ENCODE assay signal across 15 cellular contexts in genomic region chr5:98308960-98309359, GRCh38.
DNase-seq lines count a peak whose midpoint lies in the region; ATAC-seq, FAIRE-seq and TF ChIP-seq lines count a peak whose summit lies in the region.
"Had no signal": no experiment of that assay in that cellular context is flagged by ENCODE, and none has a peak within 500 bp of the region (broad histone marks: within the 10 kb centered on the region; RNA-seq: fewer than 3 reads in every experiment).

No MANE protein-coding gene starts in this region.

- H3K36me3 ChIP-seq in SK-N-SH (replicated peaks in 1 of 2; ENCODE audit: control insufficient read depth in 1 of 2, insufficient read depth in 2 of 2, low read length in 1 of 2) (no peaks in the 10 kb centered on the region), rectal smooth muscle tissue (ENCODE audit: control insufficient read depth, insufficient read depth, low read length) (no peaks in the 10 kb centered on the region), psoas muscle (ENCODE audit: insufficient read depth in 1 of 2, low read depth in 1 of 2) (no peaks in the 10 kb centered on the region)

- H3K9me3 ChIP-seq in SK-N-SH (no peaks in the 10 kb centered on the region), psoas muscle (no peaks in the 10 kb centered on the region)

- H3K4me3 ChIP-seq in SK-N-SH (ENCODE audit: low read depth in 2 of 2, low read length in 1 of 2) (peak overlapping the region; percentile 35 to 48; a peak in 3 of 4 replicates), fibroblast of mammary gland (ENCODE audit: control insufficient read depth, low read depth, low read length) (no peak overlapping the region), rectal smooth muscle tissue (ENCODE audit: low read length) (no peak overlapping the region), psoas muscle (no peak overlapping the region)

- peak in 1 of 2 experiments; percentile 78; a peak in 2 of 4 replicates for TF ChIP-seq EP300 in SK-N-SH (IDR thresholded peaks at IDR 0.05; ENCODE audit: borderline replicate concordance in 1 of 2, low read depth in 1 of 2, low read length in 1 of 2)

- CTCF ChIA-PET in SK-N-SH (lab: Yijun Ruan, JAX): no interaction called here

- H3K9ac ChIP-seq in SK-N-SH (peak overlapping the region; percentile 81), rectal smooth muscle tissue (ENCODE audit: low read length) (no peak overlapping the region)

- FAIRE-seq in HTR-8/SVneo (lab: Jason Lieb, UNC): no peak

- no peaks in the 10 kb centered on the region for H3K9me2 ChIP-seq in SK-N-SH

- no peak for ATAC-seq in HG02970 (IDR thresholded peaks at IDR 0.05; ENCODE audit: low FRiP score, unreplicated experiment)
- no peak for ATAC-seq in psoas muscle

- POLR2A ChIA-PET in SK-N-SH (lab: Yijun Ruan, JAX): no interaction called here

- intact Hi-C loops in psoas muscle (cut with DNase I): no loop called here

- 15% methylated on average over 4 of the region's 4 CpGs for WGBS in SK-N-SH (ENCODE audit: low lambda C conversion rate)
- 75 to 81% (median 80%) methylated on average over 4 of the region's 4 CpGs for WGBS in psoas muscle, 3 donors

- H3K27ac ChIP-seq in SK-N-SH (ENCODE audit: low read depth in 2 of 2, low read length in 1 of 2) (peak overlapping the region; percentile 86 to 100; a peak in 3 of 4 replicates), rectal smooth muscle tissue (ENCODE audit: low read depth, low read length) (peak overlapping the region; percentile 58), psoas muscle (no peak overlapping the region)
- H3K27ac ChIP-seq: C4-2B had no signal

- H3F3A ChIP-seq in SK-N-SH (replicated peaks; ENCODE audit: insufficient read depth): peaks cover 55% of the 10 kb centered on the region

- no peak for TF ChIP-seq RAD21 in SK-N-SH (IDR thresholded peaks at IDR 0.05; ENCODE audit: low read length)

- H3K4me2 ChIP-seq in SK-N-SH: peak overlapping the region; percentile 58

- DNase-seq in HCEC 1CT: peak; percentile 64
- DNase-seq in SK-N-SH: no peak
- DNase-seq in fibroblast of mammary gland (ENCODE audit: low read depth): peak; percentile 31
- DNase-seq in HTR-8/SVneo (ENCODE audit: insufficient read length, low spot score): no peak
- no peak for DNase-seq in psoas muscle
- DNase-seq in islet precursor cell: no peak
- DNase-seq: activated CD8-positive, alpha-beta memory T cell treated with anti-CD3 and anti-CD28 coated beads for 24 hours; activated naive CD4-positive, alpha-beta T cell treated with Interleukin-2 at 50 U/mL for 16 hours; NCI-H1092; NCI-H510A treated with DMSO at 0.1 percent for 48 hours; Right ventricle myocardium superior; stimulated activated naive CD4-positive, alpha-beta T cell treated with Interleukin-2 at 50 U/mL for 16 hours had no signal

- H2AFZ ChIP-seq in SK-N-SH (ENCODE audit: low read depth): no peak overlapping the region

- H3K27me3 ChIP-seq in SK-N-SH (ENCODE audit: insufficient read depth): no peaks in the 10 kb centered on the region
- H3K27me3 ChIP-seq in rectal smooth muscle tissue (ENCODE audit: control insufficient read depth, insufficient read depth, low read length): no peaks in the 10 kb centered on the region
- no peaks in the 10 kb centered on the region for H3K27me3 ChIP-seq in psoas muscle (ENCODE audit: insufficient read depth in 3 of 3, low read length in 2 of 3)

- H3K4me1 ChIP-seq in SK-N-SH (ENCODE audit: control insufficient read depth in 1 of 2, insufficient read depth in 2 of 2, low read depth in 1 of 2, low read length in 1 of 2) (peaks cover 0 to 34% of the 10 kb centered on the region in 2 experiments; a peak in 3 of 4 replicates), rectal smooth muscle tissue (ENCODE audit: control insufficient read depth, insufficient read depth, low read length) (no peaks in the 10 kb centered on the region), psoas muscle (no peaks in the 10 kb centered on the region)

- no peaks in the 10 kb centered on the region for H3K79me2 ChIP-seq in SK-N-SH (ENCODE audit: insufficient read depth)

- no peaks in the 10 kb centered on the region for H4K20me1 ChIP-seq in SK-N-SH (ENCODE audit: insufficient read depth)

- TF ChIP-seq CTCF in SK-N-SH (IDR thresholded peaks at IDR 0.05): no peak
- TF ChIP-seq CTCF in fibroblast of mammary gland (conservative IDR thresholded peaks at IDR 0.05; ENCODE audit: control insufficient read depth, insufficient read depth, low read depth, low read length): no peak
- TF ChIP-seq CTCF in psoas muscle (IDR thresholded peaks at IDR 0.05): no peak

TF ChIP-seq in SK-N-SH, 30 proteins besides CTCF, POLR2A, EP300 and RAD21 (continues in another document):
- no peak for TF ChIP-seq CHD2 (IDR thresholded peaks at IDR 0.05; ENCODE audit: low read length, partially characterized antibody)
- 0 out of 2 replicates have a peak, but pooled peaks have one; percentile 29 for TF ChIP-seq TEAD4 (IDR thresholded peaks at IDR 0.05; ENCODE audit: borderline replicate concordance, insufficient read depth)
- TF ChIP-seq TCF12 (IDR thresholded peaks at IDR 0.05): peak; percentile 85
- no peak for TF ChIP-seq YY1 (IDR thresholded peaks at IDR 0.05; ENCODE audit: low read depth)
- no peak for TF ChIP-seq NRF1 (IDR thresholded peaks at IDR 0.05; ENCODE audit: low read depth, low read length)
- no peak for TF ChIP-seq SMC3 (IDR thresholded peaks at IDR 0.05; ENCODE audit: low read depth, low read length)
- peak; percentile 67 for TF ChIP-seq JUND (IDR thresholded peaks at IDR 0.05)
- no peak for TF ChIP-seq RXRA (IDR thresholded peaks at IDR 0.05; ENCODE audit: borderline replicate concordance, low read depth)
- TF ChIP-seq USF1 (IDR thresholded peaks at IDR 0.05; ENCODE audit: borderline replicate concordance, low read depth): 0 out of 2 replicates have a peak, but pooled peaks have one; percentile 8
- peak; percentile 67 for TF ChIP-seq PBX3 (IDR thresholded peaks at IDR 0.05)
- TF ChIP-seq NFIC (IDR thresholded peaks at IDR 0.05; ENCODE audit: borderline replicate concordance): 0 out of 2 replicates have a peak, but pooled peaks have one; percentile 34
- TF ChIP-seq FOSL2 (IDR thresholded peaks at IDR 0.05; ENCODE audit: borderline replicate concordance, low read depth): peak; percentile 73; the same call in 1 of the 2 replicates
- no peak for TF ChIP-seq GATA2 (CRISPR knock-in tag; IDR thresholded peaks at IDR 0.05)
- TF ChIP-seq MXI1 (IDR thresholded peaks at IDR 0.05; ENCODE audit: low read depth, low read length): no peak
- no peak for TF ChIP-seq USF2 (IDR thresholded peaks at IDR 0.05; ENCODE audit: borderline replicate concordance, low read depth, low read length)
- TF ChIP-seq FOXJ3 (CRISPR knock-in tag; IDR thresholded peaks at IDR 0.05): no peak
- peak; percentile 29; the same call in 1 of the 2 replicates for TF ChIP-seq MEF2A (IDR thresholded peaks at IDR 0.05; ENCODE audit: borderline replicate concordance, low read depth)
- TF ChIP-seq RFX5 (IDR thresholded peaks at IDR 0.05; ENCODE audit: low read length): no peak
- TF ChIP-seq IRF3 (IDR thresholded peaks at IDR 0.05; ENCODE audit: low read depth, low read length): no peak
- TF ChIP-seq FOXM1 (IDR thresholded peaks at IDR 0.05; ENCODE audit: low read depth): 0 out of 2 replicates have a peak, but pooled peaks have one; percentile 29
- no peak for TF ChIP-seq MAX (IDR thresholded peaks at IDR 0.05; ENCODE audit: low read depth)
- TF ChIP-seq POLR2AphosphoS5 (IDR thresholded peaks at IDR 0.05; ENCODE audit: low read depth, low read length): no peak

Comparison
In these comparisons a context has a peak if more than half of its experiments do, and no peak if none do; other contexts are left out.
1. DNase-seq: peak in HCEC 1CT (single experiment) and fibroblast of mammary gland (single experiment); none in SK-N-SH (single experiment), HTR-8/SVneo (single experiment), psoas muscle (0 of 2) and islet precursor cell (single experiment).
2. H3K4me3 ChIP-seq: peak in SK-N-SH (2 of 2); none in fibroblast of mammary gland (single experiment), rectal smooth muscle tissue (single experiment) and psoas muscle (single experiment).